Comparison of ENCODE assay signal across 11 cellular contexts in the genomic region with DNA sequence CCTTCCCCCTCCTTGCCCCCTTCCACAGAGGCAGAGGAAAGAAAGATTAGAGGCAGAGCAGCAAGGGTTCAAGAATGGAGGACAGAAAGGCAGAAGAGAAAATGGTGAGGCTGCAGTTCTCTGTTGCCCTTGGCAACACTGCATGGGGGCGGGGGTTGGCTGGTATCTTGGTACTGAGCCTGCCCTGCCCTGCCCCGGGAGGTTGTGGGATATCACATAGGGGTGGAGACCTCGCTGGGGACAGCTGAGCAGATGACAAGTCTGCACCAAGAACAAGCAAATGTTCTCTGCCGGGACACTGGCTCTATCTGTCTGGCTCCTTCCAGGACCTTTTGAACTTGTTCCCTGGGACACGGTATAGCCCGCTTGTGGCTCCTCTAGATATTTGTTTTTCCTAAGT. TPM values are rescaled to one million over a fixed set of nuclear protein-coding genes. Genes with fewer than 3 reads are reported as not detected.
DNase-seq lines count a peak whose midpoint lies in the region; ATAC-seq and TF ChIP-seq lines count a peak whose summit lies in the region.
"Had no signal": no experiment of that assay in that cellular context is flagged by ENCODE, and none has a peak within 500 bp of the region (broad histone marks: within the 10 kb centered on the region; RNA-seq: fewer than 3 reads in every experiment).

No MANE protein-coding gene starts in this region.

- H2BK12ac ChIP-seq in neuronal stem cell (ENCODE audit: low read length), result no peak overlapping the region

- H2AFZ ChIP-seq in neuronal stem cell (ENCODE audit: low read length), result peak overlapping the region; percentile 30

- no peak overlapping the region for H3K14ac ChIP-seq in neuronal stem cell (ENCODE audit: low read length)

- peak; percentile 12 for DNase-seq in Caki2 (ENCODE audit: low read depth)
- peak; percentile 3 for DNase-seq in RPMI8226
- peak; percentile 2 for DNase-seq in globus pallidus (ENCODE audit: low spot score)
- DNase-seq in neuronal stem cell (ENCODE audit: low spot score), result no peak
- no peak for DNase-seq in pons (ENCODE audit: low spot score)
- no peak for DNase-seq in prostate gland (ENCODE audit: low spot score)
- DNase-seq: activated CD4-positive, alpha-beta T cell treated with anti-CD3 and anti-CD28 coated beads, Interleukin-2, amount 50 U/mL, for 4 hours; NCI-H187 treated with DMSO at 0.1 percent for 48 hours had no signal

- H3K18ac ChIP-seq in neuronal stem cell (ENCODE audit: low read length), result no peak overlapping the region

- H3K4me3 ChIP-seq in neuronal stem cell (ENCODE audit: low read length in 2 of 2) (peak overlapping the region in 1 of 2 donors; percentile 29), prostate gland (no peak overlapping the region)
- H3K4me3 ChIP-seq: SK-N-MC had no signal

- H3K36me3 ChIP-seq in neuronal stem cell (replicated peaks in 1 of 2; ENCODE audit: control insufficient read depth in 2 of 2, insufficient read depth in 2 of 2, low read length in 2 of 2) (no peaks in the 10 kb centered on the region), prostate gland (no peaks in the 10 kb centered on the region)

- no peak for TF ChIP-seq CTCF in prostate gland (IDR thresholded peaks at IDR 0.05)

- H3K4me1 ChIP-seq in neuronal stem cell (ENCODE audit: control insufficient read depth in 2 of 2, insufficient read depth in 1 of 2, low read depth in 1 of 2, low read length in 2 of 2) (peaks cover 12 to 18% of the 10 kb centered on the region in 2 donors), prostate gland (replicated peaks) (no peaks in the 10 kb centered on the region)

- H3K9me3 ChIP-seq in neuronal stem cell (replicated peaks in 1 of 2; ENCODE audit: control insufficient read depth in 2 of 2, insufficient read depth in 1 of 2, low read depth in 1 of 2, low read length in 2 of 2) (no peaks in the 10 kb centered on the region), prostate gland (no peaks in the 10 kb centered on the region)

- no peak overlapping the region for H3K23ac ChIP-seq in neuronal stem cell (ENCODE audit: low read depth, low read length, poor library complexity)

- H2AK5ac ChIP-seq in neuronal stem cell (ENCODE audit: low read depth, low read length), result no peak overlapping the region

- H2BK120ac ChIP-seq in neuronal stem cell (ENCODE audit: low read depth, low read length), result no peak overlapping the region

- TF ChIP-seq POLR2A in prostate gland (IDR thresholded peaks at IDR 0.05), result no peak

- no peak overlapping the region for H2BK5ac ChIP-seq in neuronal stem cell (ENCODE audit: low read length)

- in situ Hi-C loops in Caki2 (cut with HindIII; ENCODE audit: low pct_unique_long_range_greater_than_20kb, low sequenced_read_pairs), result no loop called here

- no peak overlapping the region for H3K9ac ChIP-seq in neuronal stem cell (ENCODE audit: low read depth, low read length, poor library complexity)

- intact Hi-C loops in prostate gland (cut with DNase I), result no loop called here

- H3K4ac ChIP-seq in neuronal stem cell (ENCODE audit: low read length), result no peak overlapping the region

- no peak overlapping the region for H3K27ac ChIP-seq in neuronal stem cell (replicated peaks; ENCODE audit: low read length)
- H3K27ac ChIP-seq in prostate gland, result peak overlapping the region in 1 of 2 donors; percentile 33
- H3K27ac ChIP-seq: SK-N-MC had no signal

- no peak overlapping the region for H4K8ac ChIP-seq in neuronal stem cell (ENCODE audit: low read depth, low read length)

- no peak overlapping the region for H2BK15ac ChIP-seq in neuronal stem cell (ENCODE audit: low read length)

- ATAC-seq in GM21423 (IDR thresholded peaks at IDR 0.05; ENCODE audit: unreplicated experiment) (no peak), HG02763 (IDR thresholded peaks at IDR 0.05; ENCODE audit: unreplicated experiment) (no peak)

- H3K4me2 ChIP-seq in neuronal stem cell (ENCODE audit: insufficient read depth, low read length, poor library complexity, severe bottlenecking), result no peak overlapping the region

- no CpG with 5 or more reads among the region's 6 CpGs for WGBS in neuronal stem cell (ENCODE audit: extremely low coverage in 2 of 2, insufficient read length in 2 of 2, insufficient replicate concordance in 1 of 2), 2 donors
- WGBS in prostate gland, result 22% methylated on average over 2 of the region's 6 CpGs

- no peak overlapping the region for H4K91ac ChIP-seq in neuronal stem cell (ENCODE audit: low read depth, low read length, poor library complexity)

- H3K27me3 ChIP-seq in neuronal stem cell (ENCODE audit: control insufficient read depth in 3 of 3, insufficient read depth in 3 of 3, low read depth in 1 of 3, low read length in 3 of 3) (peaks cover 0 to 3% (median 0%) of the 10 kb centered on the region in 3 experiments), prostate gland (replicated peaks; ENCODE audit: insufficient read depth) (no peaks in the 10 kb centered on the region)

- H3K79me1 ChIP-seq in neuronal stem cell (ENCODE audit: low read depth, low read length), result no peaks in the 10 kb centered on the region

RNA-seq across cellular contexts. Expression of a gene that starts 39.8 kb away (rescaled TPM):
- total RNA-seq in Caki2 (2014; rRNA removed; shearing (Covaris generic); ENCODE audit: low replicate concordance), result 2.4 TPM in 2 replicates
- 0.92 TPM for polyA plus RNA-seq in neuronal stem cell (2013, experiment 1 of 2)
- polyA plus RNA-seq in neuronal stem cell (2013, experiment 2 of 2), result 0.98 TPM
- total RNA-seq in prostate gland, result 10 to 100 TPM in 1 of 2 donors, 1 to 10 TPM in 1; 4.8 to 17.7 TPM

Comparison
In these comparisons a context has a peak if more than half of its experiments do, and no peak if none do; other contexts are left out.
1. DNase-seq: peak in Caki2 (single experiment), RPMI8226 (single experiment) and globus pallidus (single experiment); none in neuronal stem cell (single experiment), pons (single experiment) and prostate gland (single experiment).